Comparison of ENCODE assay signal across 8 cellular contexts in the genomic region with DNA sequence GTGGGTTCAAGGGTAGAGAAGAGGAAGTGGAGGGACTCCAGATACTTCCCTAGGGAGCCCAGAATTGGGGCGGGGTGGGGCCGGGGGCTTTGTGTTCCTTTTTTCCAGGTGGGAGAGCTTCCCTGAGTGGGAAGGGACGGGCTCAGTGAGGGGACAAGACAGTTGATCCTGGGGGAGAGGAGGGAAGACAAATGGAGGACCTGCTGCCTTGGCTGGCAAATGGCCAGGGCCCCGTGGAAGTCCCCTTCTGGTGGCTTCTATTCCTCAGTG. TPM values are rescaled to one million over a fixed set of nuclear protein-coding genes. Genes with fewer than 3 reads are reported as not detected.
DNase-seq lines count a peak whose midpoint lies in the region; ATAC-seq and TF ChIP-seq lines count a peak whose summit lies in the region.

No MANE protein-coding gene starts in this region.

- POLR2A ChIA-PET in activated CD4-positive, alpha-beta T cell treated with anti-CD3 and anti-CD28 coated beads, Interleukin-2, amount 10 ng/mL, durations not matched to agents 7 days and 5 days (lab: Charles Lee), result no interaction called here

- peaks cover 16% of the 10 kb centered on the region for H3K27me3 ChIP-seq in endodermal cell (ENCODE audit: control insufficient read depth, insufficient read depth, low read length, poor library complexity, severe bottlenecking)

- peak overlapping the region; percentile 78 for H3K4me3 Mint-ChIP-seq in activated CD4-positive, alpha-beta T cell treated with anti-CD3 and anti-CD28 coated beads, Interleukin-2, amount 10 ng/mL, durations not matched to agents 7 days and 5 days
- H3K4me3 Mint-ChIP-seq in endodermal cell, result no peak overlapping the region

- H3K36me3 Mint-ChIP-seq in activated CD4-positive, alpha-beta T cell treated with anti-CD3 and anti-CD28 coated beads, Interleukin-2, amount 10 ng/mL, durations not matched to agents 7 days and 5 days (ENCODE audit: low read depth), result peaks cover 26% of the 10 kb centered on the region
- peaks cover 32% of the 10 kb centered on the region for H3K36me3 Mint-ChIP-seq in endodermal cell (ENCODE audit: low read depth)

- no peak overlapping the region for H3K27ac ChIP-seq in endodermal cell (ENCODE audit: low read depth, low read length)

- H3K4me1 ChIP-seq in endodermal cell (ENCODE audit: control insufficient read depth, insufficient read depth, low read length), result no peaks in the 10 kb centered on the region

- no peak overlapping the region for H3K4me3 ChIP-seq in endodermal cell (ENCODE audit: low read length)

- DNase-seq in activated CD4-positive, alpha-beta T cell treated with anti-CD3 and anti-CD28 coated beads, Interleukin-2, amount 10 ng/mL, durations not matched to agents 7 days and 5 days, result peak; percentile 47
- no peak for DNase-seq in endodermal cell
- DNase-seq in stimulated activated CD4-positive, alpha-beta T cell treated with anti-CD3 and anti-CD28 coated beads, Interleukin-2, amount 100 ng/mL, for 24 hours, result peak; percentile 57 to 58

- CTCF ChIA-PET in activated CD4-positive, alpha-beta T cell treated with anti-CD3 and anti-CD28 coated beads, Interleukin-2, amount 10 ng/mL, durations not matched to agents 7 days and 5 days (lab: Charles Lee), result interaction anchor here (2.8 kb wide), 1 partner anchor 10 kb away, joined by 10 read pairs; no protein-coding TSS in a partner anchor

- H3K27ac Mint-ChIP-seq in activated CD4-positive, alpha-beta T cell treated with anti-CD3 and anti-CD28 coated beads, Interleukin-2, amount 10 ng/mL, durations not matched to agents 7 days and 5 days, result peak overlapping the region; percentile 91
- peak overlapping the region; percentile 26 for H3K27ac Mint-ChIP-seq in endodermal cell

- WGBS in endodermal cell (ENCODE audit: insufficient coverage in 1 of 2, insufficient read length in 1 of 2), 2 experiments, result 91 to 100% methylated on average over 1 to 4 of the region's 4 CpGs

- TF ChIP-seq CTCF in endodermal cell (conservative IDR thresholded peaks at IDR 0.05), result no peak

- H3K9me3 Mint-ChIP-seq in activated CD4-positive, alpha-beta T cell treated with anti-CD3 and anti-CD28 coated beads, Interleukin-2, amount 10 ng/mL, durations not matched to agents 7 days and 5 days, result no peaks in the 10 kb centered on the region
- H3K9me3 Mint-ChIP-seq in endodermal cell, result no peaks in the 10 kb centered on the region

- H3K27me3 Mint-ChIP-seq in activated CD4-positive, alpha-beta T cell treated with anti-CD3 and anti-CD28 coated beads, Interleukin-2, amount 10 ng/mL, durations not matched to agents 7 days and 5 days, result no peaks in the 10 kb centered on the region
- H3K27me3 Mint-ChIP-seq in endodermal cell (ENCODE audit: insufficient read depth), result peaks cover 12% of the 10 kb centered on the region

- ATAC-seq in GM18508 (IDR thresholded peaks at IDR 0.05; ENCODE audit: insufficient read depth, unreplicated experiment) (peak; percentile 1), HG03432 (IDR thresholded peaks at IDR 0.05; ENCODE audit: unreplicated experiment) (no peak), GM19452 (IDR thresholded peaks at IDR 0.05; ENCODE audit: unreplicated experiment) (no peak), GM21825 (IDR thresholded peaks at IDR 0.05; ENCODE audit: unreplicated experiment) (no peak), HG02885 (IDR thresholded peaks at IDR 0.05; ENCODE audit: poor library complexity, unreplicated experiment) (no peak)

- no peaks in the 10 kb centered on the region for H3K36me3 ChIP-seq in endodermal cell (ENCODE audit: control insufficient read depth, insufficient read depth, low read length)

- no peaks in the 10 kb centered on the region for H3K9me3 ChIP-seq in endodermal cell (ENCODE audit: control insufficient read depth, low read length)

- no peak overlapping the region for H3K9ac ChIP-seq in endodermal cell (ENCODE audit: extremely low read depth, low read length, poor library complexity, severe bottlenecking)

- peaks cover 35% of the 10 kb centered on the region for H3K4me1 Mint-ChIP-seq in activated CD4-positive, alpha-beta T cell treated with anti-CD3 and anti-CD28 coated beads, Interleukin-2, amount 10 ng/mL, durations not matched to agents 7 days and 5 days
- peaks cover 2% of the 10 kb centered on the region for H3K4me1 Mint-ChIP-seq in endodermal cell

RNA-seq across cellular contexts. Expression of a gene that starts 2.6 kb away (rescaled TPM):
- 10 to 100 TPM; 48.2 to 53.3 TPM for total RNA-seq in activated CD4-positive, alpha-beta T cell treated with anti-CD3 and anti-CD28 coated beads, Interleukin-2, amount 10 ng/mL, durations not matched to agents 7 days and 5 days
- total RNA-seq in endodermal cell, result 10 to 100 TPM; 55.9 to 76.6 TPM
- polyA plus RNA-seq in endodermal cell (2013, experiment 1 of 2), result 33.0 TPM
- polyA plus RNA-seq in endodermal cell (2013, experiment 2 of 2), result 30.2 TPM

RNA-seq across cellular contexts. Expression of a gene that starts 14.8 kb away (rescaled TPM):
- not detected for total RNA-seq in activated CD4-positive, alpha-beta T cell treated with anti-CD3 and anti-CD28 coated beads, Interleukin-2, amount 10 ng/mL, durations not matched to agents 7 days and 5 days
- not detected for total RNA-seq in endodermal cell
- polyA plus RNA-seq in endodermal cell (2013, experiment 1 of 2), result not detected
- not detected for polyA plus RNA-seq in endodermal cell (2013, experiment 2 of 2)

RNA-seq across cellular contexts. Expression of a gene that starts 23.4 kb away (rescaled TPM):
- total RNA-seq in activated CD4-positive, alpha-beta T cell treated with anti-CD3 and anti-CD28 coated beads, Interleukin-2, amount 10 ng/mL, durations not matched to agents 7 days and 5 days, result 10 to 100 TPM; 90.1 to 98.2 TPM
- total RNA-seq in endodermal cell, result 10 to 100 TPM; 66.6 to 72.5 TPM
- polyA plus RNA-seq in endodermal cell (2013, experiment 1 of 2), result 126 TPM
- 112 TPM for polyA plus RNA-seq in endodermal cell (2013, experiment 2 of 2)

RNA-seq across cellular contexts. Expression of a gene that starts 27.7 kb away (rescaled TPM):
- total RNA-seq in activated CD4-positive, alpha-beta T cell treated with anti-CD3 and anti-CD28 coated beads, Interleukin-2, amount 10 ng/mL, durations not matched to agents 7 days and 5 days, result 100 to 1,000 TPM in 1 of 2 experiments, 10 to 100 TPM in 1; 98.1 to 101 TPM
- 10 to 100 TPM; 52.6 to 62.6 TPM for total RNA-seq in endodermal cell
- polyA plus RNA-seq in endodermal cell (2013, experiment 1 of 2), result 73.3 TPM
- 79.4 TPM for polyA plus RNA-seq in endodermal cell (2013, experiment 2 of 2)

RNA-seq across cellular contexts. Expression of a gene that starts 38.2 kb away (rescaled TPM):
- total RNA-seq in activated CD4-positive, alpha-beta T cell treated with anti-CD3 and anti-CD28 coated beads, Interleukin-2, amount 10 ng/mL, durations not matched to agents 7 days and 5 days, result 10 to 100 TPM; 66.4 to 82.5 TPM
- total RNA-seq in endodermal cell, result 10 to 100 TPM; 48.6 to 50.8 TPM
- polyA plus RNA-seq in endodermal cell (2013, experiment 1 of 2), result 54.6 TPM
- polyA plus RNA-seq in endodermal cell (2013, experiment 2 of 2), result 51.3 TPM
